17 cellular contexts compared by ENCODE assay signal in genomic region chr15:86439614-86440013, GRCh38.
"Had no signal": no experiment of that assay in that cellular context is flagged by ENCODE, and none has a peak within 500 bp of the region (broad histone marks: within the 10 kb centered on the region; RNA-seq: fewer than 3 reads in every experiment).

No MANE protein-coding gene starts in this region.

- H3K27me3 ChIP-seq: esophagus muscularis mucosa, gastroesophageal sphincter, sigmoid colon, stomach, uterus had no signal

- ATAC-seq: effector memory CD8-positive, alpha-beta T cell; gastroesophageal sphincter; left cardiac atrium; naive thymus-derived CD8-positive, alpha-beta T cell had no signal

- H3K4me1 ChIP-seq: esophagus muscularis mucosa, left ventricle myocardium inferior, stomach, uterus had no signal

- DNase-seq: effector memory CD8-positive, alpha-beta T cell; glutamatergic neuron; kidney; left cardiac atrium; left ventricle myocardium inferior; naive thymus-derived CD8-positive, alpha-beta T cell; posterior cingulate gyrus; sigmoid colon; small intestine; stimulated activated CD4-positive, alpha-beta T cell treated with anti-CD3 and anti-CD28 coated beads, Interleukin-12 subunit alpha, Interleukin-12 subunit beta, amount 100 ng/mL, for 4 hours; stimulated activated naive CD4-positive, alpha-beta T cell; stomach; substantia nigra; uterus had no signal

- H3K36me3 ChIP-seq: esophagus muscularis mucosa, gastroesophageal sphincter, left ventricle myocardium inferior, sigmoid colon, stomach, uterus had no signal

- H3K27ac ChIP-seq: epithelial cell of prostate, esophagus muscularis mucosa, gastroesophageal sphincter, left ventricle myocardium inferior, sigmoid colon, stomach, uterus had no signal

- H3K9me3 ChIP-seq: esophagus muscularis mucosa, gastroesophageal sphincter, left ventricle myocardium inferior, sigmoid colon, stomach, uterus had no signal

- H3K4me3 ChIP-seq: esophagus muscularis mucosa, gastroesophageal sphincter, left ventricle myocardium inferior, sigmoid colon, stomach, uterus had no signal
